Comparison of ENCODE assay signal across 1 cellular context in the genomic region with DNA sequence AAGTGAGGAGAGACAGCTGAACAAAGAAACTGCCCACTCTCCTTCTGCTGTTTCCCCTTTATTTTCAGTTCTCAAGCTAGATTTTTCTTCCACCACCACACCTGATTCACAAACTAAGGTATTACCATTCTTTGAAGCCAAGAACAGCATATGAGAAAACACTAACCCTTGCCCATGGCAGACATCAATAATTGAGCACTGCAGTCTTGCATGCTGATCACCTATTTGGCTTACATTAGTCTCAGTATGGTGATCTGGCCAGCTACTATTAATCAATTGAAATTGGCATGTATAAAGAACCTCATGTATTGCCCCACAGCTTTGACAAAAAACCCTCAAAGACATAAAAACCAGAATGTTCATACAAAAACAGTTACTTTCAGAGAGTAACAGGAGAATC.
TF ChIP-seq lines count a peak whose summit lies in the region.

No MANE protein-coding gene starts in this region.

TF ChIP-seq in GM23338, 12 proteins besides CTCF, POLR2A, EP300 and RAD21 (continued from another document):
- TF ChIP-seq, protein P1, sequence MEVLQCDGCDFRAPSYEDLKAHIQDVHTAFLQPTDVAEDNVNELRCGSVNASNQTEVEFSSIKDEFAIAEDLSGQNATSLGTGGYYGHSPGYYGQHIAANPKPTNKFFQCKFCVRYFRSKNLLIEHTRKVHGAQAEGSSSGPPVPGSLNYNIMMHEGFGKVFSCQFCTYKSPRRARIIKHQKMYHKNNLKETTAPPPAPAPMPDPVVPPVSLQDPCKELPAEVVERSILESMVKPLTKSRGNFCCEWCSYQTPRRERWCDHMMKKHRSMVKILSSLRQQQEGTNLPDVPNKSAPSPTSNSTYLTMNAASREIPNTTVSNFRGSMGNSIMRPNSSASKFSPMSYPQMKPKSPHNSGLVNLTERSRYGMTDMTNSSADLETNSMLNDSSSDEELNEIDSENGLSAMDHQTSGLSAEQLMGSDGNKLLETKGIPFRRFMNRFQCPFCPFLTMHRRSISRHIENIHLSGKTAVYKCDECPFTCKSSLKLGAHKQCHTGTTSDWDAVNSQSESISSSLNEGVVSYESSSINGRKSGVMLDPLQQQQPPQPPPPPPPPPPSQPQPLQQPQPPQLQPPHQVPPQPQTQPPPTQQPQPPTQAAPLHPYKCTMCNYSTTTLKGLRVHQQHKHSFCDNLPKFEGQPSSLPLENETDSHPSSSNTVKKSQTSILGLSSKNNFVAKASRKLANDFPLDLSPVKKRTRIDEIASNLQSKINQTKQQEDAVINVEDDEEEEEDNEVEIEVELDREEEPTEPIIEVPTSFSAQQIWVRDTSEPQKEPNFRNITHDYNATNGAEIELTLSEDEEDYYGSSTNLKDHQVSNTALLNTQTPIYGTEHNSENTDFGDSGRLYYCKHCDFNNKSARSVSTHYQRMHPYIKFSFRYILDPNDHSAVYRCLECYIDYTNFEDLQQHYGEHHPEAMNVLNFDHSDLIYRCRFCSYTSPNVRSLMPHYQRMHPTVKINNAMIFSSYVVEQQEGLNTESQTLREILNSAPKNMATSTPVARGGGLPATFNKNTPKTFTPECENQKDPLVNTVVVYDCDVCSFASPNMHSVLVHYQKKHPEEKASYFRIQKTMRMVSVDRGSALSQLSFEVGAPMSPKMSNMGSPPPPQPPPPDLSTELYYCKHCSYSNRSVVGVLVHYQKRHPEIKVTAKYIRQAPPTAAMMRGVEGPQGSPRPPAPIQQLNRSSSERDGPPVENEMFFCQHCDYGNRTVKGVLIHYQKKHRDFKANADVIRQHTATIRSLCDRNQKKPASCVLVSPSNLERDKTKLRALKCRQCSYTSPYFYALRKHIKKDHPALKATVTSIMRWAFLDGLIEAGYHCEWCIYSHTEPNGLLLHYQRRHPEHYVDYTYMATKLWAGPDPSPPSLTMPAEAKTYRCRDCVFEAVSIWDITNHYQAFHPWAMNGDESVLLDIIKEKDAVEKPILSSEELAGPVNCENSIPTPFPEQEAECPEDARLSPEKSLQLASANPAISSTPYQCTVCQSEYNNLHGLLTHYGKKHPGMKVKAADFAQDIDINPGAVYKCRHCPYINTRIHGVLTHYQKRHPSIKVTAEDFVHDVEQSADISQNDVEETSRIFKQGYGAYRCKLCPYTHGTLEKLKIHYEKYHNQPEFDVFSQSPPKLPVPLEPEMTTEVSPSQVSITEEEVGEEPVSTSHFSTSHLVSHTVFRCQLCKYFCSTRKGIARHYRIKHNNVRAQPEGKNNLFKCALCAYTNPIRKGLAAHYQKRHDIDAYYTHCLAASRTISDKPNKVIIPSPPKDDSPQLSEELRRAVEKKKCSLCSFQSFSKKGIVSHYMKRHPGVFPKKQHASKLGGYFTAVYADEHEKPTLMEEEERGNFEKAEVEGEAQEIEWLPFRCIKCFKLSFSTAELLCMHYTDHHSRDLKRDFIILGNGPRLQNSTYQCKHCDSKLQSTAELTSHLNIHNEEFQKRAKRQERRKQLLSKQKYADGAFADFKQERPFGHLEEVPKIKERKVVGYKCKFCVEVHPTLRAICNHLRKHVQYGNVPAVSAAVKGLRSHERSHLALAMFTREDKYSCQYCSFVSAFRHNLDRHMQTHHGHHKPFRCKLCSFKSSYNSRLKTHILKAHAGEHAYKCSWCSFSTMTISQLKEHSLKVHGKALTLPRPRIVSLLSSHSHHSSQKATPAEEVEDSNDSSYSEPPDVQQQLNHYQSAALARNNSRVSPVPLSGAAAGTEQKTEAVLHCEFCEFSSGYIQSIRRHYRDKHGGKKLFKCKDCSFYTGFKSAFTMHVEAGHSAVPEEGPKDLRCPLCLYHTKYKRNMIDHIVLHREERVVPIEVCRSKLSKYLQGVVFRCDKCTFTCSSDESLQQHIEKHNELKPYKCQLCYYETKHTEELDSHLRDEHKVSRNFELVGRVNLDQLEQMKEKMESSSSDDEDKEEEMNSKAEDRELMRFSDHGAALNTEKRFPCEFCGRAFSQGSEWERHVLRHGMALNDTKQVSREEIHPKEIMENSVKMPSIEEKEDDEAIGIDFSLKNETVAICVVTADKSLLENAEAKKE (CRISPR knock-in tag; IDR thresholded peaks at IDR 0.05), result no peak
- TF ChIP-seq CREB1 (CRISPR knock-in tag; IDR thresholded peaks at IDR 0.05; ENCODE audit: low read depth) (no peak), ZNF331 (CRISPR knock-in tag; IDR thresholded peaks at IDR 0.05; ENCODE audit: low read depth) (no peak)
